Comparison of ENCODE assay signal across 11 cellular contexts in genomic region chr16:17343729-17344128, GRCh38.
DNase-seq lines count a peak whose midpoint lies in the region; ATAC-seq and TF ChIP-seq lines count a peak whose summit lies in the region.
"Had no signal": no experiment of that assay in that cellular context is flagged by ENCODE, and none has a peak within 500 bp of the region (broad histone marks: within the 10 kb centered on the region; RNA-seq: fewer than 3 reads in every experiment).

No MANE protein-coding gene starts in this region.

- TF ChIP-seq CTCF in transverse colon (IDR thresholded peaks at IDR 0.05), result no peak

- no peak for TF ChIP-seq POLR2A in transverse colon (IDR thresholded peaks at IDR 0.05)

- DNase-seq in activated naive CD4-positive, alpha-beta T cell treated with anti-CD3 and anti-CD28 coated beads, Interleukin-2, amount 10 ng/mL, durations not matched to agents 7 days and 5 days, result no peak
- no peak for DNase-seq in activated naive CD4-positive, alpha-beta T cell treated with anti-CD3 and anti-CD28 coated beads for 36 hours
- no peak for DNase-seq in T-helper 2 cell treated with Interferon-gamma antibody and Interleukin-4, amounts not matched to agents 5 μg/mL and 100 μg/mL, for 36 hours (ENCODE audit: low spot score)
- DNase-seq in left ventricle myocardium superior (no peak), transverse colon (no peak), cerebellar cortex (ENCODE audit: low spot score) (no peak), nucleus accumbens (lab: John Stamatoyannopoulos, UW) (no peak)
- DNase-seq: kidney had no signal

- H3K27me3 ChIP-seq in transverse colon, result no peaks in the 10 kb centered on the region

- H3K4me3 Mint-ChIP-seq in activated naive CD4-positive, alpha-beta T cell treated with anti-CD3 and anti-CD28 coated beads, Interleukin-2, amount 10 ng/mL, durations not matched to agents 7 days and 5 days, result peak overlapping the region; percentile 21
- H3K4me3 Mint-ChIP-seq in activated naive CD4-positive, alpha-beta T cell treated with anti-CD3 and anti-CD28 coated beads for 36 hours, result no peak overlapping the region
- H3K4me3 Mint-ChIP-seq in T-helper 2 cell treated with Interferon-gamma antibody and Interleukin-4, amounts not matched to agents 5 μg/mL and 100 μg/mL, for 36 hours, result peak overlapping the region; percentile 83

- H3K36me3 ChIP-seq in transverse colon, result no peaks in the 10 kb centered on the region

- peak overlapping the region; percentile 97 for H3K27ac Mint-ChIP-seq in activated naive CD4-positive, alpha-beta T cell treated with anti-CD3 and anti-CD28 coated beads, Interleukin-2, amount 10 ng/mL, durations not matched to agents 7 days and 5 days
- H3K27ac Mint-ChIP-seq in activated naive CD4-positive, alpha-beta T cell treated with anti-CD3 and anti-CD28 coated beads for 36 hours, result no peak overlapping the region
- H3K27ac Mint-ChIP-seq in T-helper 2 cell treated with Interferon-gamma antibody and Interleukin-4, amounts not matched to agents 5 μg/mL and 100 μg/mL, for 36 hours, result peak overlapping the region; percentile 99

- CTCF ChIA-PET in activated naive CD4-positive, alpha-beta T cell treated with anti-CD3 and anti-CD28 coated beads, Interleukin-2, amount 10 ng/mL, durations not matched to agents 7 days and 5 days (lab: Charles Lee), result interaction anchor here (1.7 kb wide), 1 partner anchor 20 kb away, joined by 4 read pairs; no protein-coding TSS in a partner anchor
- CTCF ChIA-PET in activated naive CD4-positive, alpha-beta T cell treated with anti-CD3 and anti-CD28 coated beads for 36 hours (lab: Charles Lee), result no interaction called here

- intact Hi-C loops in activated naive CD4-positive, alpha-beta T cell treated with anti-CD3 and anti-CD28 coated beads for 36 hours (cut with micrococcal nuclease), result loop anchor here (5.0 kb wide), 1 partner anchor 71 kb away; no protein-coding TSS in a partner anchor
- intact Hi-C loops in left ventricle myocardium superior (cut with micrococcal nuclease), result no loop called here
- intact Hi-C loops in transverse colon (cut with DNase I; ENCODE audit: low total_unique reads), result loop anchor here (2.0 to 5.0 kb wide), 2 partner anchors 31 to 39 kb away; no protein-coding TSS in a partner anchor

- H3K9me3 ChIP-seq in transverse colon, result no peaks in the 10 kb centered on the region

- no peaks in the 10 kb centered on the region for H3K9me3 Mint-ChIP-seq in activated naive CD4-positive, alpha-beta T cell treated with anti-CD3 and anti-CD28 coated beads, Interleukin-2, amount 10 ng/mL, durations not matched to agents 7 days and 5 days
- H3K9me3 Mint-ChIP-seq in activated naive CD4-positive, alpha-beta T cell treated with anti-CD3 and anti-CD28 coated beads for 36 hours, result no peaks in the 10 kb centered on the region
- H3K9me3 Mint-ChIP-seq in T-helper 2 cell treated with Interferon-gamma antibody and Interleukin-4, amounts not matched to agents 5 μg/mL and 100 μg/mL, for 36 hours, result no peaks in the 10 kb centered on the region

- no peak overlapping the region for H3K4me3 ChIP-seq in transverse colon
- H3K4me3 ChIP-seq: coronary artery had no signal

- in situ Hi-C loops in transverse colon (cut with MboI; ENCODE audit: low pct_ligation_motif_present in 1 of 4, low pct_unique_long_range_greater_than_20kb in 1 of 4, low sequenced_read_pairs in 3 of 4), result no loop called here

- H3K27me3 Mint-ChIP-seq in activated naive CD4-positive, alpha-beta T cell treated with anti-CD3 and anti-CD28 coated beads, Interleukin-2, amount 10 ng/mL, durations not matched to agents 7 days and 5 days, result no peaks in the 10 kb centered on the region
- H3K27me3 Mint-ChIP-seq in activated naive CD4-positive, alpha-beta T cell treated with anti-CD3 and anti-CD28 coated beads for 36 hours (ENCODE audit: low read depth), result no peaks in the 10 kb centered on the region
- no peaks in the 10 kb centered on the region for H3K27me3 Mint-ChIP-seq in T-helper 2 cell treated with Interferon-gamma antibody and Interleukin-4, amounts not matched to agents 5 μg/mL and 100 μg/mL, for 36 hours (ENCODE audit: low read depth)

- ATAC-seq in left ventricle myocardium superior (peak; percentile 12), HG03442 (IDR thresholded peaks at IDR 0.05; ENCODE audit: unreplicated experiment) (no peak)

- no peak for TF ChIP-seq EP300 in transverse colon (IDR thresholded peaks at IDR 0.05; ENCODE audit: low read depth)

- peaks cover 23 to 68% (median 40%) of the 10 kb centered on the region in 4 donors for H3K4me1 ChIP-seq in transverse colon

- H3K36me3 Mint-ChIP-seq in activated naive CD4-positive, alpha-beta T cell treated with anti-CD3 and anti-CD28 coated beads, Interleukin-2, amount 10 ng/mL, durations not matched to agents 7 days and 5 days, result peaks cover 41% of the 10 kb centered on the region
- H3K36me3 Mint-ChIP-seq in activated naive CD4-positive, alpha-beta T cell treated with anti-CD3 and anti-CD28 coated beads for 36 hours (ENCODE audit: low read depth), result no peaks in the 10 kb centered on the region
- H3K36me3 Mint-ChIP-seq in T-helper 2 cell treated with Interferon-gamma antibody and Interleukin-4, amounts not matched to agents 5 μg/mL and 100 μg/mL, for 36 hours (ENCODE audit: low read depth), result peaks cover 43% of the 10 kb centered on the region

- H3K27ac ChIP-seq in transverse colon, result peak overlapping the region; percentile 85 to 87 (median 86)
- H3K27ac ChIP-seq: coronary artery, VCaP had no signal

- 38 to 57% methylated on average over 3 to 8 of the region's 8 CpGs for WGBS in transverse colon (ENCODE audit: low coverage in 1 of 2), 2 donors

- H3K4me1 Mint-ChIP-seq in activated naive CD4-positive, alpha-beta T cell treated with anti-CD3 and anti-CD28 coated beads, Interleukin-2, amount 10 ng/mL, durations not matched to agents 7 days and 5 days, result peaks cover 84% of the 10 kb centered on the region
- H3K4me1 Mint-ChIP-seq in activated naive CD4-positive, alpha-beta T cell treated with anti-CD3 and anti-CD28 coated beads for 36 hours (ENCODE audit: low read depth), result peaks cover 74% of the 10 kb centered on the region
- peaks cover 83% of the 10 kb centered on the region for H3K4me1 Mint-ChIP-seq in T-helper 2 cell treated with Interferon-gamma antibody and Interleukin-4, amounts not matched to agents 5 μg/mL and 100 μg/mL, for 36 hours (ENCODE audit: low read depth)
